21 cellular contexts compared by ENCODE assay signal in genomic region chr2:137255990-137256389, GRCh38.
A peak's percentile ranks its signal among the peaks of the same experiment; 100 is the strongest.
DNase-seq lines count a peak whose midpoint lies in the region; ATAC-seq and TF ChIP-seq lines count a peak whose summit lies in the region.
"Had no signal": no experiment of that assay in that cellular context is flagged by ENCODE, and none has a peak within 500 bp of the region (broad histone marks: within the 10 kb centered on the region; RNA-seq: fewer than 3 reads in every experiment).

No MANE protein-coding gene starts in this region.

- no peak for TF ChIP-seq CTCF in BJ (IDR thresholded peaks at IDR 0.05; ENCODE audit: insufficient read depth, low read depth, low read length)
- no peak for TF ChIP-seq CTCF in astrocyte of the spinal cord (IDR thresholded peaks at IDR 0.05; ENCODE audit: low read depth, low read length)
- no peak for TF ChIP-seq CTCF in kidney epithelial cell (IDR thresholded peaks at IDR 0.05; ENCODE audit: insufficient read depth, low read length, poor library complexity, severe bottlenecking)

- no peaks in the 10 kb centered on the region for H3K36me3 ChIP-seq in BJ (ENCODE audit: control insufficient read depth, insufficient read depth, low read length)
- no peaks in the 10 kb centered on the region for H3K36me3 ChIP-seq in kidney epithelial cell (ENCODE audit: control insufficient read depth, insufficient read depth, low read length)
- H3K36me3 ChIP-seq: left ventricle myocardium inferior, uterus had no signal

- CTCF ChIA-PET in BJ (lab: Yijun Ruan, JAX): no interaction called here

- in situ Hi-C loops in astrocyte of the spinal cord (cut with HindIII; ENCODE audit: low sequenced_read_pairs): no loop called here

- H3K4me3 ChIP-seq in BJ (ENCODE audit: low read depth, low read length) (no peak overlapping the region), astrocyte of the spinal cord (ENCODE audit: low read depth, low read length) (no peak overlapping the region), kidney epithelial cell (ENCODE audit: low read depth, low read length) (no peak overlapping the region)
- H3K4me3 ChIP-seq: left ventricle myocardium inferior, mucosa of descending colon, uterus had no signal

- no peaks in the 10 kb centered on the region for H3K27me3 ChIP-seq in BJ (ENCODE audit: control insufficient read depth, insufficient read depth, low read length)
- no peaks in the 10 kb centered on the region for H3K27me3 ChIP-seq in kidney epithelial cell (ENCODE audit: control insufficient read depth, insufficient read depth, low read length)
- H3K27me3 ChIP-seq: uterus had no signal

- POLR2A ChIA-PET in BJ (lab: Charles Lee): no interaction called here

- DNase-seq in BJ (ENCODE audit: low read depth) (peak; percentile 32), LHCN-M2 (ENCODE audit: low read depth) (peak; percentile 46), astrocyte of the spinal cord (ENCODE audit: low read depth, low spot score) (peak; percentile 53), kidney epithelial cell (ENCODE audit: low read depth) (peak; percentile 26), germinal center (ENCODE audit: low spot score) (no peak), NCI-H2171 treated with DMSO at 0.1 percent for 48 hours (lab: John Stamatoyannopoulos, UW) (no peak), NCI-H146 treated with DMSO at 0.1 percent for 48 hours (lab: John Stamatoyannopoulos, UW; ENCODE audit: unreplicated experiment) (no peak)
- DNase-seq: activated B cell treated with CpG ODN at 0.5 μM for 24 hours; activated T-cell treated with anti-CD3 and anti-CD28 coated beads, Interleukin-2, amount 50 U/mL, for 72 hours; CD4-positive, CD25-positive, alpha-beta regulatory T cell; glutamatergic neuron; left ventricle myocardium inferior; mucosa of descending colon; NCI-H1105; NCI-H2171; NCI-H69; stimulated activated CD4-positive, alpha-beta T cell treated with anti-CD3 and anti-CD28 coated beads, Interleukin-12 subunit alpha, Interleukin-12 subunit beta, amount 100 ng/mL, for 4 hours; stimulated activated CD8-positive, alpha-beta memory T cell treated with anti-CD3 and anti-CD28 coated beads, Interleukin-4, amount 100 ng/mL, for 48 hours; substantia nigra; uterus had no signal

- no peak for ATAC-seq in GM19397 (IDR thresholded peaks at IDR 0.05; ENCODE audit: unreplicated experiment)
- ATAC-seq: activated T-cell treated with anti-CD3 and anti-CD28 coated beads, Interleukin-2, amount 50 U/mL, for 72 hours; mucosa of descending colon had no signal

Comparison
In these comparisons a context has a peak if more than half of its experiments do, and no peak if none do; other contexts are left out.
1. DNase-seq: peak in BJ (single experiment), LHCN-M2 (single experiment), astrocyte of the spinal cord (single experiment) and kidney epithelial cell (single experiment); none in germinal center (single experiment), NCI-H2171 treated with DMSO at 0.1 percent for 48 hours (single experiment) and NCI-H146 treated with DMSO at 0.1 percent for 48 hours (single experiment).